24 cellular contexts compared by ENCODE assay signal in the genomic region with DNA sequence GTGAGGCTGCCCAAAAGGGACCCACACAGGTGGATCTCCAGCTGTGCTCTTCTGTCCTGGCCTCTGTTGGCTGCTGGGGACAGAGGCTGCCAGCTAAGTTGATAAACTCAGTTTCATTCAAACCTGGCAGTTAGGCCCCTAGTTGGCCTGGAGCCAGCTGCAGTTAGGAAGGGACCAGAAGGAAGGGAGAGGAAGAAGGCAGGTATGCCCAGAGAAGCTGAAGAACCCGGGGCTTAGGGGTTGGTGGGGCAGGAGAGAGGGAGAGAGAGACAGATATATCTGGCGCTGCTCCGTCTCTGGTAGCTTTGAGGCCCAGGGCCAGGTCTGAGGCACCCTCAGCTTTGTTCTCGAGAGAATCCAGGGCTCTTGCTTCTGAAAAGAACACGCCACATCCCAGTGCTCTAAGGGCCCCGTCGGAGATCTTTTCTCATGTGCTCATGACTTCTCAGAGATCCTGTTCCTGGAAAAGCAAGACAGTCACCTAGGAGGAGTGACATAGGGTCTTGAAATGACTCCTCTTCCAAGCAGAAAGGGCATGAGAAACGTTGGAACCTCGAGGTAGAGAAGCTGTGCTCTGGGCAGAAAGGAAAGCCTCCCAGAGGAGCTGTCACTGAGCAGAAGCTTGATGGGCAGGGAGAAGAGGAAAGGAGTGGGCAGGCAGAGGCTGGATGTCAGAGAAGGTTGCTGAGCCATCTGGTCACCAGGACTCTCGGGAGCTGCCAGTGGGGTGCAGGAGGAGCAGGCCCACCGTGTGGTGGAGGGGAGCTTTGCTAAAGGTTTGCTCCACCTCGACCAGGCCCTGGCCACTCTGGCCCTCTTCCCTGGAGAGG.
"Had no signal": no experiment of that assay in that cellular context is flagged by ENCODE, and none has a peak within 500 bp of the region (broad histone marks: within the 10 kb centered on the region; RNA-seq: fewer than 3 reads in every experiment).

No MANE protein-coding gene starts in this region.

- ATAC-seq: esophagus mucosa; heart left ventricle; naive thymus-derived CD4-positive, alpha-beta T cell had no signal

- H3K27ac Mint-ChIP-seq: activated naive CD8-positive, alpha-beta T cell treated with anti-CD3 and anti-CD28 coated beads for 36 hours; memory B cell; naive thymus-derived CD4-positive, alpha-beta T cell had no signal

- H3K4me3 Mint-ChIP-seq: activated naive CD8-positive, alpha-beta T cell treated with anti-CD3 and anti-CD28 coated beads for 36 hours; brain; memory B cell; naive thymus-derived CD4-positive, alpha-beta T cell; neural crest cell had no signal

- DNase-seq: activated CD4-positive, alpha-beta T cell treated with anti-CD3 and anti-CD28 coated beads for 48 hours; activated CD4-positive, alpha-beta T cell treated with anti-CD3 and anti-CD28 coated beads, Interleukin-2, amount 50 U/mL, for 48 hours; activated CD8-positive, alpha-beta memory T cell treated with anti-CD3 and anti-CD28 coated beads for 24 hours; activated effector memory CD4-positive, alpha-beta T cell treated with Interleukin-2 at 50 U/mL for 16 hours; activated naive CD4-positive, alpha-beta T cell treated with Interleukin-2 at 50 U/mL for 16 hours; activated naive CD8-positive, alpha-beta T cell treated with anti-CD3 and anti-CD28 coated beads for 36 hours; adrenal gland; aorta; cerebellar nuclear complex; dorsolateral prefrontal cortex; effector memory CD4-positive, alpha-beta T cell; foreskin fibroblast; heart left ventricle; hypothalamus; midbrain; naive thymus-derived CD4-positive, alpha-beta T cell; stimulated activated CD4-positive, alpha-beta T cell treated with anti-CD3 and anti-CD28 coated beads, Interleukin-15, amount 100 ng/mL, for 24 hours; stimulated activated CD4-positive, alpha-beta T cell treated with anti-CD3 and anti-CD28 coated beads, Interleukin-2, amount 100 ng/mL, for 24 hours; stimulated activated naive CD4-positive, alpha-beta T cell; tibial artery had no signal

- H3K4me1 Mint-ChIP-seq: memory B cell, neural crest cell had no signal

- H3K9me3 Mint-ChIP-seq: activated naive CD8-positive, alpha-beta T cell treated with anti-CD3 and anti-CD28 coated beads for 36 hours; memory B cell; neural crest cell had no signal

- H3K36me3 Mint-ChIP-seq: activated naive CD8-positive, alpha-beta T cell treated with anti-CD3 and anti-CD28 coated beads for 36 hours; brain; memory B cell; naive thymus-derived CD4-positive, alpha-beta T cell had no signal
